Comparison of ENCODE assay signal across 10 cellular contexts in the genomic region with DNA sequence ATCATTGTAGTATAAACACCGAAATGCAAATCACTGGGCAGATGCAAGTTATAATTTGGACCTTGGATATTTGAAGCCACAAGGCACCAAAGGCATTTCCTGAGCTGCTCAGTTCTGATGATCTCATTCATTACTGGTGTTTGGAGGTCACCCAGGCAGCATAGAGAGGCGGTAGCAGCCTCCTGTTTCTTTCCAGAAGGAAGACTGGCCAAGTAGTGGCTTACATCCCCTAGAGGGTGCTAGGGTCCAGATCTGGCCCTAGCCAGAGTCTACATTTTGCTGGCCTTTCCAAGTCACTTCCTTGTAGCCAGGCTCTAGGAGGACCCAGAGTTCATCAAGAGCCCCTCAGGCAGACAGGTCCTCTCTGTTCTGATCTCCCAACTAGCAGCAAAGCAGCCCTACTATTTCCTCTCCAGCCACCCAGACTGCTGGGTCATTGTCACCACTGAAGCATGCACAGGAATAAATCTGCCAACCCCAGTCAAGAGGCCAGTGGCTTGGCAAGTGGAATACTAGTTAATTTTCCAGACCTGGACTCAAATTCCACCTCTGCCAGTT.
DNase-seq lines count a peak whose midpoint lies in the region; ATAC-seq, FAIRE-seq and TF ChIP-seq lines count a peak whose summit lies in the region.
"Had no signal": no experiment of that assay in that cellular context is flagged by ENCODE, and none has a peak within 500 bp of the region (broad histone marks: within the 10 kb centered on the region; RNA-seq: fewer than 3 reads in every experiment).

No MANE protein-coding gene starts in this region.

- peak; percentile 62 for TF ChIP-seq CTCF in AG09319 (IDR thresholded peaks at IDR 0.05; ENCODE audit: low read depth, low read length)

- DNase-seq in AG09319 (ENCODE audit: extremely low read depth, low read depth), result peak; percentile 84
- peak; percentile 75 for DNase-seq in HTR-8/SVneo (ENCODE audit: insufficient read length, low spot score)
- peak; percentile 12 for DNase-seq in brain pericyte (ENCODE audit: low read depth, low spot score)
- peak; percentile 76 for DNase-seq in left kidney (ENCODE audit: low read depth, low spot score)
- no peak for DNase-seq in posterior cingulate gyrus
- DNase-seq in activated effector memory CD4-positive, alpha-beta T cell treated with Interleukin-2 at 50 U/mL for 16 hours, result no peak
- DNase-seq: stimulated activated naive CD4-positive, alpha-beta T cell had no signal

- FAIRE-seq in HTR-8/SVneo (lab: Jason Lieb, UNC), result peak; percentile 69
- FAIRE-seq: TTC549 had no signal

- intact Hi-C loops in posterior cingulate gyrus (cut with DNase I), result no loop called here

- ATAC-seq in GM18517 (IDR thresholded peaks at IDR 0.05; ENCODE audit: unreplicated experiment), result no peak
- ATAC-seq in GM21447 (IDR thresholded peaks at IDR 0.05; ENCODE audit: unreplicated experiment), result no peak

Comparison
In these comparisons a context has a peak if more than half of its experiments do, and no peak if none do; other contexts are left out.
1. DNase-seq: peak in AG09319 (single experiment), HTR-8/SVneo (single experiment), brain pericyte (single experiment) and left kidney (single experiment); none in posterior cingulate gyrus (0 of 10) and activated effector memory CD4-positive, alpha-beta T cell treated with Interleukin-2 at 50 U/mL for 16 hours (single experiment).